In the genomic region with DNA sequence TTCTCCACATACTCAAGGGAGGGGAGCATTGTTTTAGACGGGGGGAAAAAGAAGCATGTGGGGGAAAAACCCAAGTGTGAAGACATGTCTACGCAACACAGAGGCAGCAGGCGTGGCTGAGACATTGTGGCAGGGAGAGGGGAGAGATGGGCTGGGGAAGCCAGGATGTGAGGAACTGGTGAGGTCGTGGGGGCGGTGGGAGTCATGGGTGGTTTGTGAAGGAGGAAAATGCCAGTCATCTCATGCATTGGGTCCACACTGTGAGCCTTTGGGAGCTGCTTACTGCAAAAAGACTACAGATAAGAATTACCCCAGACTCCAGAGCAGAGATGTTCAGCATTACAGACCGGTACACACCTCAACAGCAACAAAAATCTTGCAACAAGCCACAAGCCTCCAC, we compare ENCODE assay signal across 13 cellular contexts. TPM values are rescaled to one million over a fixed set of nuclear protein-coding genes. Genes with fewer than 3 reads are reported as not detected.
A peak's percentile ranks its signal among the peaks of the same experiment; 100 is the strongest.
DNase-seq lines count a peak whose midpoint lies in the region; ATAC-seq, FAIRE-seq and TF ChIP-seq lines count a peak whose summit lies in the region.
"Had no signal": no experiment of that assay in that cellular context is flagged by ENCODE, and none has a peak within 500 bp of the region (broad histone marks: within the 10 kb centered on the region; RNA-seq: fewer than 3 reads in every experiment).

No MANE protein-coding gene starts in this region.

- intact Hi-C loops in activated CD4-positive, alpha-beta T cell treated with anti-CD3 and anti-CD28 coated beads for 36 hours (cut with DNase I, micrococcal nuclease): loop anchor here in 1 of 2 experiments (2.0 kb wide), 1 partner anchor 17 kb away; no protein-coding TSS in a partner anchor

- peaks cover 47% of the 10 kb centered on the region for H3K27me3 Mint-ChIP-seq in activated CD4-positive, alpha-beta T cell treated with anti-CD3 and anti-CD28 coated beads for 36 hours
- peaks cover 92% of the 10 kb centered on the region for H3K27me3 Mint-ChIP-seq in nephron (ENCODE audit: low read depth)
- H3K27me3 Mint-ChIP-seq in stimulated activated naive CD8-positive, alpha-beta T cell treated with anti-CD3 and anti-CD28 coated beads, Interleukin-15, amount 100 ng/mL, for 72 hours: peaks cover 77% of the 10 kb centered on the region

- ATAC-seq in activated CD4-positive, alpha-beta T cell treated with anti-CD3 and anti-CD28 coated beads for 36 hours: peak; percentile 49
- peak; percentile 78 for ATAC-seq in stimulated activated naive CD8-positive, alpha-beta T cell treated with anti-CD3 and anti-CD28 coated beads, Interleukin-15, amount 100 ng/mL, for 72 hours

- no peak overlapping the region for H3K4me3 ChIP-seq in MG63

- CTCF ChIA-PET in activated CD4-positive, alpha-beta T cell treated with anti-CD3 and anti-CD28 coated beads for 36 hours (lab: Charles Lee): interaction anchor here (0.6 kb wide), 1 partner anchor 146 kb away, joined by 3 read pairs; no protein-coding TSS in a partner anchor

- peak overlapping the region; percentile 76 for H3K27ac Mint-ChIP-seq in activated CD4-positive, alpha-beta T cell treated with anti-CD3 and anti-CD28 coated beads for 36 hours
- no peak overlapping the region for H3K27ac Mint-ChIP-seq in nephron
- H3K27ac Mint-ChIP-seq in stimulated activated naive CD8-positive, alpha-beta T cell treated with anti-CD3 and anti-CD28 coated beads, Interleukin-15, amount 100 ng/mL, for 72 hours: peak overlapping the region in 1 of 2 donors; percentile 95

- no peaks in the 10 kb centered on the region for H3K9me3 ChIP-seq in MG63
- H3K9me3 ChIP-seq: neutrophil had no signal

- H3K36me3 Mint-ChIP-seq in activated CD4-positive, alpha-beta T cell treated with anti-CD3 and anti-CD28 coated beads for 36 hours (ENCODE audit: low read depth): peaks cover 3% of the 10 kb centered on the region
- H3K36me3 Mint-ChIP-seq in nephron (ENCODE audit: low read depth): no peaks in the 10 kb centered on the region

- peaks cover 7% of the 10 kb centered on the region for H3K9me3 Mint-ChIP-seq in activated CD4-positive, alpha-beta T cell treated with anti-CD3 and anti-CD28 coated beads for 36 hours (ENCODE audit: low read depth)
- peaks cover 8% of the 10 kb centered on the region for H3K9me3 Mint-ChIP-seq in nephron
- peaks cover 9 to 12% of the 10 kb centered on the region in 2 donors for H3K9me3 Mint-ChIP-seq in stimulated activated naive CD8-positive, alpha-beta T cell treated with anti-CD3 and anti-CD28 coated beads, Interleukin-15, amount 100 ng/mL, for 72 hours

- H3K27me3 ChIP-seq in MG63: peaks cover 14% of the 10 kb centered on the region; the same call in 1 of the 2 replicates

- TF ChIP-seq CTCF in nephron (IDR thresholded peaks at IDR 0.05; ENCODE audit: unreplicated experiment in 3 of 3): no peak

- POLR2A ChIA-PET in activated CD4-positive, alpha-beta T cell treated with anti-CD3 and anti-CD28 coated beads for 36 hours (lab: Charles Lee): interaction anchor here (1.4 kb wide), 1 partner anchor 15 kb away, joined by 6 read pairs; no protein-coding TSS in a partner anchor

- FAIRE-seq in urothelium cell line (lab: Jason Lieb, UNC): no peak
- FAIRE-seq: A204.1, endothelial cell of umbilical vein had no signal

- peak; percentile 79 for DNase-seq in activated CD4-positive, alpha-beta T cell treated with anti-CD3 and anti-CD28 coated beads for 36 hours
- DNase-seq in activated CD4-positive, alpha-beta T cell treated with anti-CD3 and anti-CD28 coated beads, Interleukin-2, amount 50 U/mL, for 1 hour: no peak
- DNase-seq in activated gamma-delta T cell (lab: John Stamatoyannopoulos, UW) (peak; percentile 15), MG63 (no peak), urothelium cell line (ENCODE audit: low spot score) (no peak), NCI-H748 (lab: John Stamatoyannopoulos, UW; ENCODE audit: unreplicated experiment) (no peak)
- DNase-seq in stimulated activated naive CD8-positive, alpha-beta T cell treated with anti-CD3 and anti-CD28 coated beads, Interleukin-15, amount 100 ng/mL, for 72 hours: peak in 1 of 2 donors; percentile 91
- DNase-seq: NCI-H2107 had no signal

- peaks cover 26% of the 10 kb centered on the region for H3K4me1 Mint-ChIP-seq in activated CD4-positive, alpha-beta T cell treated with anti-CD3 and anti-CD28 coated beads for 36 hours
- H3K4me1 Mint-ChIP-seq in nephron: no peaks in the 10 kb centered on the region
- peaks cover 42% of the 10 kb centered on the region for H3K4me1 Mint-ChIP-seq in stimulated activated naive CD8-positive, alpha-beta T cell treated with anti-CD3 and anti-CD28 coated beads, Interleukin-15, amount 100 ng/mL, for 72 hours

- H3K36me3 ChIP-seq in MG63: no peaks in the 10 kb centered on the region
- H3K36me3 ChIP-seq: neutrophil had no signal

- peak overlapping the region; percentile 68 for H3K4me3 Mint-ChIP-seq in activated CD4-positive, alpha-beta T cell treated with anti-CD3 and anti-CD28 coated beads for 36 hours
- H3K4me3 Mint-ChIP-seq in nephron: peak overlapping the region; percentile 60 to 79 (median 75)
- H3K4me3 Mint-ChIP-seq in stimulated activated naive CD8-positive, alpha-beta T cell treated with anti-CD3 and anti-CD28 coated beads, Interleukin-15, amount 100 ng/mL, for 72 hours: peak overlapping the region; percentile 27 to 85

RNA-seq across cellular contexts. Expression of a gene that starts 2.1 kb away (rescaled TPM):
- 1 to 10 TPM; 3.1 to 3.9 TPM for total RNA-seq in activated CD4-positive, alpha-beta T cell treated with anti-CD3 and anti-CD28 coated beads for 36 hours
- total RNA-seq in MG63 (2014; rRNA removed; shearing (Covaris generic); ENCODE audit: low replicate concordance): not detected in 2 replicates
- total RNA-seq: endothelial cell of umbilical vein, G401 had no signal

Comparison
In these comparisons a context has a peak if more than half of its experiments do, and no peak if none do; other contexts are left out.
1. DNase-seq: peak in activated CD4-positive, alpha-beta T cell treated with anti-CD3 and anti-CD28 coated beads for 36 hours (single experiment) and activated gamma-delta T cell (single experiment); none in activated CD4-positive, alpha-beta T cell treated with anti-CD3 and anti-CD28 coated beads, Interleukin-2, amount 50 U/mL, for 1 hour (single experiment), MG63 (single experiment), urothelium cell line (single experiment) and NCI-H748 (single experiment).
2. Peak in every context shown above with its lines, with median percentiles within 50 percentile points of each other: H3K4me3 Mint-ChIP-seq.